ENCODE assay signal across 13 cellular contexts in the genomic region with DNA sequence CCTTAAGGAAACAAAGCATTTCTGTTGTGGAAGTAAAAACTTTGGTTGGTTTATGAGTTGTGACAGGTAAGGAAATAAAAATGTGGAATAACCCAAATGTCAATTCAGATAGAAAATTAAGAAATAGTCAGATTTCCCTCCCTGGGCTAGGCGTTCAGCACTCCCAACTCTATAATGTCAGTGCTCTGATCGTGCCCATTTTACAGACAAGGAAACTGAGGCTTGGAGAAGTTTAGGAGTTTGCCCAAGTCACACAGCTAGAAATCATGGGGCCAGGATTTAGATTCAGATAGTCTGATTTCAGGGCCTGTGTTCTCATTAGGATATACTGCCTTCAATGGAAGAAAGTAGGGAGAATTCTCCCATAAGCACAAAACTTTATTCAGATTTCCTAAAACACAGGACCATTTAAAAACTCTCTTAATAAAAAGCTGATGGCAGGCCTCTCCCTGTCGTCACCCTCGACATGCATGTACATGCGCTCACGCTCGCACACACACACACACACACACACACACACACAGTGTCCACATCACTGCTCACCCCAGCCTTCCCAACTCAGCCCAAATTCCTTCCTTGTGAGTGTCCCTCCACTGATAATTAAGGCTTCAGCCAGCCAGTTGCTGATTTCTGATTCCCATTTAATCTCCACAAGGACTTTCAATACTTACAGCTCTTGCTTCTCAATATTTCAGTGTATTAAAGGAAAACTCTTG. TPM values are rescaled to one million over a fixed set of nuclear protein-coding genes. Genes with fewer than 3 reads are reported as not detected.
A peak's percentile ranks its signal among the peaks of the same experiment; 100 is the strongest.
DNase-seq lines count a peak whose midpoint lies in the region; ATAC-seq, FAIRE-seq and TF ChIP-seq lines count a peak whose summit lies in the region.
"Had no signal": no experiment of that assay in that cellular context is flagged by ENCODE, and none has a peak within 500 bp of the region (broad histone marks: within the 10 kb centered on the region; RNA-seq: fewer than 3 reads in every experiment).

No MANE protein-coding gene starts in this region.

- 62 to 83% methylated on average over 7 of the region's 7 CpGs for WGBS in testis, 2 donors

- H3K36me3 ChIP-seq in colonic mucosa (no peaks in the 10 kb centered on the region), keratinocyte (ENCODE audit: control insufficient read depth in 2 of 2, extremely low read depth in 1 of 2, insufficient read depth in 2 of 2, low read length in 2 of 2) (no peaks in the 10 kb centered on the region), testis (ENCODE audit: low read depth, missing control alignments) (no peaks in the 10 kb centered on the region)

- FAIRE-seq in keratinocyte (lab: Jason Lieb, UNC): peak; percentile 93

- H4K20me1 ChIP-seq in keratinocyte (ENCODE audit: control insufficient read depth, extremely low read depth, insufficient read depth, low read length): no peaks in the 10 kb centered on the region

- dilution Hi-C loops in keratinocyte (cut with MboI; ENCODE audit: extremely low pct_ligation_motif_present, low sequenced_read_pairs): no loop called here

- TF ChIP-seq POLR2A in testis (IDR thresholded peaks at IDR 0.05): no peak

- H3K27ac ChIP-seq in colonic mucosa (no peak overlapping the region), keratinocyte (ENCODE audit: control insufficient read depth, insufficient read depth, low read length) (peak overlapping the region; percentile 45), testis (no peak overlapping the region)
- H3K27ac ChIP-seq: SK-N-MC had no signal

- H2AFZ ChIP-seq in keratinocyte (ENCODE audit: control insufficient read depth, low read length): peak overlapping the region; percentile 72

- H3K9me1 ChIP-seq in keratinocyte (ENCODE audit: control insufficient read depth, extremely low read depth, insufficient read depth, low read length): no peaks in the 10 kb centered on the region

- H3K4me1 ChIP-seq in colonic mucosa: no peaks in the 10 kb centered on the region
- H3K4me1 ChIP-seq in keratinocyte (ENCODE audit: control insufficient read depth, extremely low read depth, insufficient read depth, low read length): peaks cover 21% of the 10 kb centered on the region
- peaks cover 17% of the 10 kb centered on the region for H3K4me1 ChIP-seq in testis

- DNase-seq in HPDE6-E6E7 (ENCODE audit: extremely low spot score) (peak; percentile 50), colonic mucosa (peak; percentile 29), keratinocyte (ENCODE audit: low read depth, low spot score) (peak; percentile 88), testis (peak; percentile 21), head of caudate nucleus (no peak), RKO (ENCODE audit: low spot score) (no peak)
- DNase-seq: activated CD4-positive, alpha-beta T cell treated with anti-CD3 and anti-CD28 coated beads, Interleukin-2, amount 10 ng/mL, durations not matched to agents 24 days and 14 days; activated naive CD8-positive, alpha-beta T cell treated with anti-CD3 and anti-CD28 coated beads, Interleukin-2, amount 50 U/mL, for 24 hours; glutamatergic neuron; naive thymus-derived CD8-positive, alpha-beta T cell had no signal

- H3K9me3 ChIP-seq in colonic mucosa: no peaks in the 10 kb centered on the region
- H3K9me3 ChIP-seq in keratinocyte (ENCODE audit: control insufficient read depth, low read depth, low read length): no peaks in the 10 kb centered on the region
- no peaks in the 10 kb centered on the region for H3K9me3 ChIP-seq in testis

- intact Hi-C loops in colonic mucosa (cut with DNase I) (no loop called here), testis (cut with DNase I; ENCODE audit: low total_unique reads) (no loop called here), head of caudate nucleus (cut with DNase I) (no loop called here)

- H3K4me3 ChIP-seq in colonic mucosa (no peak overlapping the region), keratinocyte (ENCODE audit: control insufficient read depth in 2 of 3, extremely low read depth in 1 of 3, insufficient read depth in 2 of 3, low read depth in 1 of 3, low read length in 3 of 3) (peak overlapping the region in 1 of 3 experiments; percentile 30), testis (no peak overlapping the region)
- H3K4me3 ChIP-seq: SK-N-MC had no signal

- peak overlapping the region; percentile 75 for H3K4me2 ChIP-seq in keratinocyte (ENCODE audit: control insufficient read depth, extremely low read depth, insufficient read depth, low read depth, low read length)

- H3K79me2 ChIP-seq in keratinocyte (ENCODE audit: control insufficient read depth, insufficient read depth, low read length): no peaks in the 10 kb centered on the region

- TF ChIP-seq CTCF in colonic mucosa (IDR thresholded peaks at IDR 0.05): no peak
- no peak for TF ChIP-seq CTCF in keratinocyte (optimal IDR thresholded peaks at IDR 0.05 in 1 of 3, IDR thresholded peaks at IDR 0.05 in 1 of 3, conservative IDR thresholded peaks at IDR 0.05 in 1 of 3; ENCODE audit: extremely low read depth in 1 of 3, insufficient read depth in 2 of 3, low read length in 3 of 3)
- no peak for TF ChIP-seq CTCF in testis (IDR thresholded peaks at IDR 0.05)

- ATAC-seq in GM18867 (IDR thresholded peaks at IDR 0.05; ENCODE audit: unreplicated experiment) (no peak), GM18870 (IDR thresholded peaks at IDR 0.05; ENCODE audit: unreplicated experiment) (no peak)
- ATAC-seq: activated naive CD8-positive, alpha-beta T cell treated with anti-CD3 and anti-CD28 coated beads, Interleukin-2, amount 50 U/mL, for 24 hours; naive thymus-derived CD8-positive, alpha-beta T cell had no signal

- H3K27me3 ChIP-seq in colonic mucosa (no peaks in the 10 kb centered on the region), keratinocyte (ENCODE audit: control insufficient read depth, extremely low read depth, insufficient read depth, low read length) (no peaks in the 10 kb centered on the region), testis (no peaks in the 10 kb centered on the region)

- H3K9ac ChIP-seq in colonic mucosa (ENCODE audit: low read depth in 2 of 2, low read length in 2 of 2) (no peak overlapping the region), keratinocyte (ENCODE audit: control insufficient read depth, extremely low read depth, insufficient read depth, low read length) (peak overlapping the region; percentile 25)

RNA-seq across cellular contexts. Expression of gene SLC14A2, which starts 49.1 kb away (rescaled TPM):
- total RNA-seq in colonic mucosa (not detected), testis (1 to 10 TPM; 1.4 to 2.4 TPM)
- polyA plus RNA-seq in keratinocyte (0.03 TPM in 1 of 3 replicates, not detected in the others), testis (ENCODE audit: insufficient read depth, low read depth, low replicate concordance) (2.8 TPM)
- polyA plus RNA-seq in keratinocyte (2011; ENCODE audit: low read depth): not detected
- polyA plus RNA-seq in keratinocyte (2011; cell fraction: cytosol; rRNA removed): not detected in 2 replicates
- polyA plus RNA-seq in keratinocyte (2011; cell fraction: nucleus; rRNA removed): 0.03 and 0.08 TPM in 2 replicates
- polyA plus RNA-seq in keratinocyte (2012; ENCODE audit: low replicate concordance): 0.03 TPM in 1 of 2 replicates, not detected in the other
- polyA minus RNA-seq in keratinocyte: not detected in 3 replicates
- not detected for polyA minus RNA-seq in keratinocyte (2011; cell fraction: cytosol; rRNA and poly(A)+ RNA removed)
- not detected in 2 replicates for polyA minus RNA-seq in keratinocyte (2011; cell fraction: nucleus; rRNA and poly(A)+ RNA removed)
- total RNA-seq: activated CD4-positive, alpha-beta T cell treated with anti-CD3 and anti-CD28 coated beads, Interleukin-2, amount 10 ng/mL, durations not matched to agents 24 days and 14 days; naive thymus-derived CD8-positive, alpha-beta T cell had no signal

Comparison
In these comparisons a context has a peak if more than half of its experiments do, and no peak if none do; other contexts are left out.
1. DNase-seq: peak in HPDE6-E6E7 (single experiment), colonic mucosa (single experiment), keratinocyte (single experiment) and testis (single experiment); none in head of caudate nucleus (0 of 42) and RKO (single experiment).